ENCODE assay signal across 13 cellular contexts in the genomic region with DNA sequence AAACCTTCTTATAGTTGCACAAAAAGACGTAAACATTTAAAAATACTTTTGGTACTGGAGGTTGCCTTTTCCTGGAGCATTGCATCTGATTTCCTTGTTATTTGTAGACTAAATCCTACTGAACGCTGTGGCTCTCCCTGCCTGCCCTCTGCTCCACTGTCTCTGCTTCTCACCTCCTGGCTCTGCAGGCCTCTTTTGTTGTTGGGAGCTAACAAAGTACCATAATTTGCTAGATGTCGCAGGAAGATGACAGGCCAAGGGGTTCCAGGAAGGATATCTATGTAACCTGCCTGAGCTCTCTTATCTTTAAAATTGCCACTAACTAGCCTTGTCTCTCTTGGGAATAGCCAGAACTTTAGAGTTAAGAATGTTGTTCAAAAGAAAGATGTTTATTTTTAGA. TPM values are rescaled to one million over a fixed set of nuclear protein-coding genes. Genes with fewer than 3 reads are reported as not detected.
A peak's percentile ranks its signal among the peaks of the same experiment; 100 is the strongest.
DNase-seq lines count a peak whose midpoint lies in the region; TF ChIP-seq lines count a peak whose summit lies in the region.
"Had no signal": no experiment of that assay in that cellular context is flagged by ENCODE, and none has a peak within 500 bp of the region (broad histone marks: within the 10 kb centered on the region; RNA-seq: fewer than 3 reads in every experiment).

No MANE protein-coding gene starts in this region.

- H3K4me3 ChIP-seq in transverse colon (no peak overlapping the region), H7 (ENCODE audit: insufficient read depth, low read depth, low read length) (no peak overlapping the region)
- H3K4me3 ChIP-seq: GM23248 had no signal

- 63 to 83% methylated on average over 2 to 3 of the region's 3 CpGs for WGBS in transverse colon (ENCODE audit: low coverage in 1 of 2), 2 donors

- no peaks in the 10 kb centered on the region for H3K9me3 ChIP-seq in transverse colon

- H3K4me3 Mint-ChIP-seq in mesothelial cell of epicardium, result no peak overlapping the region

- DNase-seq in NCI-H1417 (lab: John Stamatoyannopoulos, UW), result peak in 2 of 3 experiments; percentile 3 to 44
- no peak for DNase-seq in NCI-H1417 treated with DMSO at 0.1 percent for 48 hours (lab: John Stamatoyannopoulos, UW)
- peak; percentile 44 for DNase-seq in dermis blood vessel endothelial cell
- DNase-seq in mesothelial cell of epicardium (ENCODE audit: low spot score in 2 of 2, unreplicated experiment in 2 of 2), result no peak
- DNase-seq in transverse colon, result no peak
- no peak for DNase-seq in 8988T
- no peak for DNase-seq in H7
- DNase-seq in SKM-1 treated with dmso at 0.1 percent for 144 hours (lab: John Stamatoyannopoulos, UW; ENCODE audit: unreplicated experiment), result no peak
- DNase-seq: activated CD8-positive, alpha-beta memory T cell treated with anti-CD3 and anti-CD28 coated beads for 24 hours; GM23248; NCI-H1436; T-helper 9 cell had no signal

- in situ Hi-C loops in transverse colon (cut with MboI; ENCODE audit: low pct_ligation_motif_present in 1 of 4, low pct_unique_long_range_greater_than_20kb in 1 of 4, low sequenced_read_pairs in 3 of 4), result no loop called here

- H3K36me3 ChIP-seq in transverse colon (no peaks in the 10 kb centered on the region), H7 (replicated peaks; ENCODE audit: control insufficient read depth, insufficient read depth, low read length) (no peaks in the 10 kb centered on the region)

- H3K4me1 Mint-ChIP-seq in mesothelial cell of epicardium, result peaks cover 39% of the 10 kb centered on the region

- TF ChIP-seq POLR2A in transverse colon (IDR thresholded peaks at IDR 0.05), result no peak

- H3K27me3 Mint-ChIP-seq in mesothelial cell of epicardium (ENCODE audit: low read depth), result no peaks in the 10 kb centered on the region

- TF ChIP-seq CTCF in mesothelial cell of epicardium (IDR thresholded peaks at IDR 0.05; ENCODE audit: unreplicated experiment) (no peak), transverse colon (IDR thresholded peaks at IDR 0.05) (no peak)

- H3K36me3 Mint-ChIP-seq in mesothelial cell of epicardium, result peaks cover 3% of the 10 kb centered on the region

- H3K27ac Mint-ChIP-seq in mesothelial cell of epicardium, result peak overlapping the region; percentile 14

- TF ChIP-seq EP300 in transverse colon (IDR thresholded peaks at IDR 0.05; ENCODE audit: low read depth), result no peak

- H3K27me3 ChIP-seq in transverse colon (no peaks in the 10 kb centered on the region), H7 (ENCODE audit: control insufficient read depth, insufficient read depth, low read length) (no peaks in the 10 kb centered on the region)

- H3K9me3 Mint-ChIP-seq in mesothelial cell of epicardium, result peaks cover 3% of the 10 kb centered on the region

- peaks cover 25 to 59% (median 38%) of the 10 kb centered on the region in 4 donors for H3K4me1 ChIP-seq in transverse colon

- H3K27ac ChIP-seq in transverse colon, result peak overlapping the region; percentile 29 to 52 (median 38)
- H3K27ac ChIP-seq: 22Rv1, GM23248 had no signal

- intact Hi-C loops in transverse colon (cut with DNase I; ENCODE audit: low total_unique reads), result no loop called here

RNA-seq across cellular contexts. Expression of gene SYNE2, which starts 21.4 kb away (rescaled TPM):
- total RNA-seq in dermis blood vessel endothelial cell (93.6 and 96.3 TPM in 2 replicates), mesothelial cell of epicardium (84.6 to 87.1 TPM (median 85.3 TPM) in 3 replicates), transverse colon (100 to 1,000 TPM; 242 to 491 (median 304) TPM)
- 35.3 and 67.3 TPM in 2 replicates for total RNA-seq in H7 (2014; rRNA removed; shearing (Covaris generic))

Comparison
In these comparisons a context has a peak if more than half of its experiments do, and no peak if none do; other contexts are left out.
1. DNase-seq: peak in NCI-H1417 (2 of 3) and dermis blood vessel endothelial cell (single experiment); none in NCI-H1417 treated with DMSO at 0.1 percent for 48 hours (single experiment), mesothelial cell of epicardium (0 of 2), transverse colon (single experiment), 8988T (single experiment), H7 (single experiment) and SKM-1 treated with dmso at 0.1 percent for 144 hours (single experiment).